ENCODE assay signal across 20 cellular contexts in genomic region chr16:4495766-4496165, GRCh38. TPM values are rescaled to one million over a fixed set of nuclear protein-coding genes. Genes with fewer than 3 reads are reported as not detected.
A peak's percentile ranks its signal among the peaks of the same experiment; 100 is the strongest.
DNase-seq lines count a peak whose midpoint lies in the region; TF ChIP-seq lines count a peak whose summit lies in the region.
"Had no signal": no experiment of that assay in that cellular context is flagged by ENCODE, and none has a peak within 500 bp of the region (broad histone marks: within the 10 kb centered on the region; RNA-seq: fewer than 3 reads in every experiment).

No MANE protein-coding gene starts in this region.

- no peaks in the 10 kb centered on the region for H3K9me3 Mint-ChIP-seq in MCF 10A (ENCODE audit: unreplicated experiment)
- H3K9me3 Mint-ChIP-seq: activated CD4-positive, alpha-beta T cell treated with anti-CD3 and anti-CD28 coated beads, Interleukin-2, amount 10 ng/mL, durations not matched to agents 7 days and 5 days had no signal

- POLR2A ChIA-PET in MCF 10A (lab: Yijun Ruan, JAX), result interaction anchor here (0.9 to 7.4 kb wide), 5 partner anchors 9 to 53 kb away, joined by 3 to 42 read pairs (median 4); partner anchors contain the start of genes HMOX2 and NMRAL1

- H3K4me3 ChIP-seq in breast epithelium (no peak overlapping the region), SJSA1 (no peak overlapping the region)
- H3K4me3 ChIP-seq: ascending aorta, coronary artery, heart right ventricle, mucosa of descending colon had no signal

- H3K36me3 ChIP-seq in breast epithelium (no peaks in the 10 kb centered on the region), SJSA1 (no peaks in the 10 kb centered on the region)

- H3K27ac Mint-ChIP-seq in MCF 10A (ENCODE audit: low read depth, unreplicated experiment), result peak overlapping the region; percentile 81
- H3K27ac Mint-ChIP-seq: activated CD4-positive, alpha-beta T cell treated with anti-CD3 and anti-CD28 coated beads, Interleukin-2, amount 10 ng/mL, durations not matched to agents 7 days and 5 days had no signal

- H3K4me1 Mint-ChIP-seq in MCF 10A (ENCODE audit: insufficient read depth, unreplicated experiment), result peaks cover 54% of the 10 kb centered on the region

- no peak for TF ChIP-seq POLR2A in breast epithelium (IDR thresholded peaks at IDR 0.05)

- no peaks in the 10 kb centered on the region for H3K27me3 Mint-ChIP-seq in MCF 10A (ENCODE audit: insufficient read depth, unreplicated experiment)
- H3K27me3 Mint-ChIP-seq: activated CD4-positive, alpha-beta T cell treated with anti-CD3 and anti-CD28 coated beads, Interleukin-2, amount 10 ng/mL, durations not matched to agents 7 days and 5 days had no signal

- CTCF ChIA-PET in MCF 10A (lab: Yijun Ruan, JAX), result interaction anchor here (1.4 to 1.5 kb wide), 2 partner anchors 11 to 13 kb away, joined by 4 to 16 read pairs; no protein-coding TSS in a partner anchor

- H3K36me3 Mint-ChIP-seq in MCF 10A (ENCODE audit: insufficient read depth, unreplicated experiment), result peaks cover 11% of the 10 kb centered on the region

- H3K9me3 ChIP-seq in breast epithelium (no peaks in the 10 kb centered on the region), SJSA1 (replicated peaks) (no peaks in the 10 kb centered on the region)
- H3K9me3 ChIP-seq: ascending aorta, heart right ventricle, mucosa of descending colon had no signal

- H3K27me3 ChIP-seq in breast epithelium (no peaks in the 10 kb centered on the region), SJSA1 (replicated peaks) (no peaks in the 10 kb centered on the region)
- H3K27me3 ChIP-seq: ascending aorta, heart right ventricle had no signal

- TF ChIP-seq CTCF in MCF 10A (IDR thresholded peaks at IDR 0.05; ENCODE audit: unreplicated experiment) (no peak), breast epithelium (IDR thresholded peaks at IDR 0.05) (no peak), GM10266 (IDR thresholded peaks at IDR 0.05; ENCODE audit: control insufficient read depth, insufficient read depth, low read depth, missing control alignments) (no peak)

- DNase-seq in MCF 10A (ENCODE audit: unreplicated experiment), result peak; percentile 79
- DNase-seq in breast epithelium (ENCODE audit: low spot score in 2 of 2), result no peak
- no peak for DNase-seq in SJSA1 (ENCODE audit: low read depth in 1 of 2, low spot score in 2 of 2)
- DNase-seq in kidney tubule cell (ENCODE audit: low spot score), result peak; percentile 56
- DNase-seq in GM10266 (ENCODE audit: extremely low spot score), result no peak
- no peak for DNase-seq in iPS-NIHi11 (ENCODE audit: low spot score)
- DNase-seq in NCI-H82 treated with DMSO at 0.1 percent for 48 hours (lab: John Stamatoyannopoulos, UW; ENCODE audit: unreplicated experiment), result no peak
- no peak for DNase-seq in NCI-H526 treated with DMSO at 0.1 percent for 48 hours (lab: John Stamatoyannopoulos, UW)
- DNase-seq: activated CD4-positive, alpha-beta T cell treated with anti-CD3 and anti-CD28 coated beads, Interleukin-2, amount 10 ng/mL, durations not matched to agents 7 days and 5 days; DMS153; heart right ventricle; mucosa of descending colon; NCI-H1092 treated with DMSO at 0.1 percent for 48 hours; NCI-H2171; NK-92 treated with Interleukin-12 subunit alpha and Interleukin-12 subunit beta, amount 100 ng/mL, for 24 hours; SHP77 treated with DMSO at 0.1 percent for 48 hours; T1000 had no signal

- intact Hi-C loops in MCF 10A (cut with micrococcal nuclease) (no loop called here), breast epithelium (cut with DNase I; ENCODE audit: low total_unique reads) (no loop called here)

- H3K4me1 ChIP-seq in breast epithelium (peaks cover 0 to 5% of the 10 kb centered on the region in 2 donors), SJSA1 (replicated peaks) (peaks cover 49% of the 10 kb centered on the region)

- H3K4me3 Mint-ChIP-seq in MCF 10A (ENCODE audit: unreplicated experiment), result no peak overlapping the region
- H3K4me3 Mint-ChIP-seq: activated CD4-positive, alpha-beta T cell treated with anti-CD3 and anti-CD28 coated beads, Interleukin-2, amount 10 ng/mL, durations not matched to agents 7 days and 5 days had no signal

- no TSS peak for BruUV-seq in MCF 10A (replicated peaks; lab: Mats Ljungman, UMichigan)

- H3K27ac ChIP-seq in breast epithelium, result no peak overlapping the region
- H3K27ac ChIP-seq in SJSA1, result peak overlapping the region; percentile 69
- H3K27ac ChIP-seq: ascending aorta, coronary artery, parathyroid adenoma had no signal

RNA-seq across cellular contexts. Expression of gene HMOX2, which starts 19.6 kb away (rescaled TPM):
- 60.4 and 65.6 TPM in 2 replicates for total RNA-seq in MCF 10A (2022)
- 10 to 100 TPM; 53.6 to 87.7 (median 65.9) TPM for total RNA-seq in breast epithelium
- total RNA-seq in SJSA1 (2014; rRNA removed; shearing (Covaris generic)), result 48.5 and 49.3 TPM in 2 replicates

RNA-seq across cellular contexts. Expression of gene NMRAL1, which starts 21.3 kb away (rescaled TPM):
- 41.2 and 48.6 TPM in 2 replicates for total RNA-seq in MCF 10A (2022)
- total RNA-seq in breast epithelium, result 10 to 100 TPM; 44.5 to 57.7 (median 51.5) TPM
- total RNA-seq in SJSA1 (2014; rRNA removed; shearing (Covaris generic)), result 9.5 and 14.5 TPM in 2 replicates

RNA-seq across cellular contexts. Expression of gene CDIP1, which starts 42.8 kb away (rescaled TPM):
- 6.0 and 8.0 TPM in 2 replicates for total RNA-seq in MCF 10A (2022)
- 1 to 10 TPM; 9.1 to 9.9 (median 9.5) TPM for total RNA-seq in breast epithelium
- 5.1 and 7.9 TPM in 2 replicates for total RNA-seq in SJSA1 (2014; rRNA removed; shearing (Covaris generic))

Comparison
In these comparisons a context has a peak if more than half of its experiments do, and no peak if none do; other contexts are left out.
1. DNase-seq: peak in MCF 10A (single experiment) and kidney tubule cell (single experiment); none in breast epithelium (0 of 2), SJSA1 (0 of 2), GM10266 (single experiment), iPS-NIHi11 (single experiment), NCI-H82 treated with DMSO at 0.1 percent for 48 hours (single experiment) and NCI-H526 treated with DMSO at 0.1 percent for 48 hours (single experiment).